In genomic region chr12:110725267-110725666, GRCh38 we compare ENCODE assay signal across 22 cellular contexts.
A peak's percentile ranks its signal among the peaks of the same experiment; 100 is the strongest.
DNase-seq lines count a peak whose midpoint lies in the region; ATAC-seq and TF ChIP-seq lines count a peak whose summit lies in the region.
"Had no signal": no experiment of that assay in that cellular context is flagged by ENCODE, and none has a peak within 500 bp of the region (broad histone marks: within the 10 kb centered on the region; RNA-seq: fewer than 3 reads in every experiment).

No MANE protein-coding gene starts in this region.

- no peaks in the 10 kb centered on the region for H3K9me3 Mint-ChIP-seq in nephron progenitor cell
- H3K9me3 Mint-ChIP-seq: CD14-positive monocyte had no signal

- peak; percentile 32 for DNase-seq in activated CD8-positive, alpha-beta memory T cell treated with anti-CD3 and anti-CD28 coated beads for 24 hours
- DNase-seq in activated CD8-positive, alpha-beta memory T cell treated with anti-CD3 and anti-CD28 coated beads, Interleukin-2, amount 50 U/mL, for 4 hours = no peak
- peak; percentile 29 for DNase-seq in choroid plexus epithelial cell (ENCODE audit: low read depth)
- DNase-seq in nephron progenitor cell = no peak
- DNase-seq in amniotic stem cell (lab: John Stamatoyannopoulos, UW) = no peak
- no peak for DNase-seq in central memory CD4-positive, alpha-beta T cell
- DNase-seq: activated CD4-positive, alpha-beta T cell treated with anti-CD3 and anti-CD28 coated beads, Interleukin-2, amount 50 U/mL, for 4 hours; amygdala; DMS53; GF-D8; GM23248; NCI-H1694 treated with DMSO at 0.1 percent for 48 hours; NCI-H69; pancreas had no signal

- H3K4me1 Mint-ChIP-seq in nephron progenitor cell = peaks cover 16% of the 10 kb centered on the region

- peak overlapping the region; percentile 86 for H3K27ac Mint-ChIP-seq in nephron progenitor cell

- no peak overlapping the region for H3K27ac ChIP-seq in HEK293 (ENCODE audit: extremely low read depth, low read depth, low read length)
- H3K27ac ChIP-seq: GM23248, pancreas, suprapubic skin, vagina had no signal

- no peak overlapping the region for H3K4me3 Mint-ChIP-seq in nephron progenitor cell
- H3K4me3 Mint-ChIP-seq: CD14-positive monocyte had no signal

- TF ChIP-seq CTCF in HEK293 (tag by site-specific recombination; IDR thresholded peaks at IDR 0.05) (no peak), choroid plexus epithelial cell (conservative IDR thresholded peaks at IDR 0.05; ENCODE audit: low read depth, low read length) (no peak), nephron progenitor cell (IDR thresholded peaks at IDR 0.05) (no peak)

- POLR2A ChIA-PET in HEK293 (lab: Yijun Ruan, JAX) = no interaction called here

- H3K4me1 ChIP-seq in HEK293 (ENCODE audit: control insufficient read depth, insufficient read depth, low read length) = peaks cover 3% of the 10 kb centered on the region; the same call in 1 of the 2 replicates
- H3K4me1 ChIP-seq: pancreas, suprapubic skin, vagina had no signal

- H3K4me3 ChIP-seq in HEK293 (ENCODE audit: low read depth, low read length) = no peak overlapping the region
- no peak overlapping the region for H3K4me3 ChIP-seq in choroid plexus epithelial cell (ENCODE audit: low read depth, low read length)
- H3K4me3 ChIP-seq: GM23248, K562, lung, pancreas, suprapubic skin, vagina had no signal

- CTCF ChIA-PET in HEK293 (lab: Yijun Ruan, JAX) = no interaction called here

- ATAC-seq in GM18861 (IDR thresholded peaks at IDR 0.05; ENCODE audit: unreplicated experiment) = no peak
- ATAC-seq: K562, pancreas, sciatic nerve had no signal

- no peaks in the 10 kb centered on the region for H3K27me3 Mint-ChIP-seq in nephron progenitor cell (ENCODE audit: low read depth, poor library complexity)

- no peaks in the 10 kb centered on the region for H3K9me3 ChIP-seq in HEK293 (ENCODE audit: control insufficient read depth, insufficient read depth, low read depth, low read length)
- H3K9me3 ChIP-seq: pancreas, suprapubic skin, vagina had no signal

- H3K36me3 Mint-ChIP-seq in nephron progenitor cell (ENCODE audit: low read depth) = peaks cover 91% of the 10 kb centered on the region

- peaks cover 74 to 96% of the 10 kb centered on the region in 2 experiments for H3K36me3 ChIP-seq in HEK293 (ENCODE audit: control insufficient read depth in 2 of 2, insufficient read depth in 1 of 2, low read length in 2 of 2)

TF ChIP-seq in HEK293, 187 proteins besides CTCF, POLR2A, EP300 and RAD21:
- no peak for TF ChIP-seq ZFP41 (tag by site-specific recombination; IDR thresholded peaks at IDR 0.05; ENCODE audit: borderline replicate concordance)
- TF ChIP-seq ZNF600 (tag by site-specific recombination; IDR thresholded peaks at IDR 0.05) = peak; percentile 50
- no peak for TF ChIP-seq ZNF792 (tag by site-specific recombination; IDR thresholded peaks at IDR 0.05)

Comparison
In these comparisons a context has a peak if more than half of its experiments do, and no peak if none do; other contexts are left out.
1. DNase-seq: peak in activated CD8-positive, alpha-beta memory T cell treated with anti-CD3 and anti-CD28 coated beads for 24 hours (single experiment) and choroid plexus epithelial cell (single experiment); none in activated CD8-positive, alpha-beta memory T cell treated with anti-CD3 and anti-CD28 coated beads, Interleukin-2, amount 50 U/mL, for 4 hours (single experiment), nephron progenitor cell (single experiment), amniotic stem cell (single experiment) and central memory CD4-positive, alpha-beta T cell (single experiment).